Comparison of ENCODE assay signal across 8 cellular contexts in the genomic region with DNA sequence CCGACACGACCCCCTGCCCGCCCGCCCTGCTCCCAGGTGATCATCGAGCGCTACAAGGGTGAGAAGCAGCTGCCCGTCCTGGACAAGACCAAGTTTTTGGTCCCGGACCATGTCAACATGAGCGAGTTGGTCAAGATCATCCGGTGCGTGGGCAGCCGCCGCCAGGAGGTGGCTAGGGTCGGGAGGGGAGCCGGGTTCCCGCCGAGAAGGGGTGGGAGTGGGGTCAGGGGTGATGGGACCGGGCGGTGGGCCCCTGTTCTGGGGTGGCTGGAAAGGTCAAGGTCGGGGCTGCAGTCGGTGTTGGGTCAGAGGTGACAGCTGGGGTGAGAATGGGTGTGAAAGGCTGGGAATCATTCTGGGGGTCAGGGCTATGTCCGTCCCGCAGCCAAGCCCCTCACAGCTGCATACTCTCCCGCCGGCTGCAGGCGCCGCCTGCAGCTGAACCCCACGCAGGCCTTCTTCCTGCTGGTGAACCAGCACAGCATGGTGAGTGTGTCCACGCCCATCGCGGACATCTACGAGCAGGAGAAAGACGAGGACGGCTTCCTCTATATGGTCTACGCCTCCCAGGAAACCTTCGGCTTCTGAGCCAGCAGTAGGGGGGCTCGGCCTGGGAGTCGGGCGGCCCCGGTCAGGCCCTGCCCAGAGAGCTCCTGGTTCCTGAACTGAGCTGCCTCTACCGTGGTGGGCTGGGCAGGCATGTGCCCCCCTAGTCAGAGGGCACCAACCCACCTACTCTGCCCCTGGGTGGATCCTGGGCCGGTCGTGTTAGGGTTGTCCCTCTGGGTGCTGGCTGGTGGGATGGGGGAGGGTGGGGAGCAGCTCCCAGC. TPM values are rescaled to one million over a fixed set of nuclear protein-coding genes. Genes with fewer than 3 reads are reported as not detected.
DNase-seq lines count a peak whose midpoint lies in the region; ATAC-seq and TF ChIP-seq lines count a peak whose summit lies in the region.

No MANE protein-coding gene starts in this region.

- CTCF ChIA-PET in activated B cell treated with CpG ODN at 0.5 μM for 24 hours (lab: Charles Lee), result no interaction called here

- H3K4me1 Mint-ChIP-seq in CD14-positive monocyte (peaks cover 5% of the 10 kb centered on the region), activated B cell treated with CpG ODN at 0.5 μM for 24 hours (peaks cover 21% of the 10 kb centered on the region), osteocyte (ENCODE audit: unreplicated experiment) (peaks cover 13% of the 10 kb centered on the region)

- POLR2A ChIA-PET in activated B cell treated with CpG ODN at 0.5 μM for 24 hours (lab: Charles Lee), result interaction anchor here (1.1 to 1.4 kb wide), 2 partner anchors 11 to 447 kb away, joined by 3 to 5 read pairs; a partner anchor contains a TSS

- peaks cover 0 to 2% (median 0%) of the 10 kb centered on the region in 3 donors for H3K27me3 Mint-ChIP-seq in CD14-positive monocyte (ENCODE audit: low read depth in 3 of 3)
- H3K27me3 Mint-ChIP-seq in activated B cell treated with CpG ODN at 0.5 μM for 24 hours, result no peaks in the 10 kb centered on the region
- no peaks in the 10 kb centered on the region for H3K27me3 Mint-ChIP-seq in osteocyte (ENCODE audit: unreplicated experiment)

- DNase-seq in CD14-positive monocyte (ENCODE audit: low spot score), result no peak
- DNase-seq in activated B cell treated with CpG ODN at 0.5 μM for 24 hours, result no peak
- no peak for DNase-seq in fibroblast of pulmonary artery (ENCODE audit: low read depth)
- no peak for DNase-seq in osteocyte (ENCODE audit: extremely low spot score, unreplicated experiment)
- DNase-seq in NCI-H2107 treated with DMSO at 0.1 percent for 48 hours (lab: John Stamatoyannopoulos, UW; ENCODE audit: unreplicated experiment), result no peak
- no peak for DNase-seq in LoVo (ENCODE audit: low spot score)

- ATAC-seq in activated B cell treated with CpG ODN at 0.5 μM for 24 hours (ENCODE audit: low read depth) (no peak), HG02759 (IDR thresholded peaks at IDR 0.05; ENCODE audit: unreplicated experiment) (no peak), HG03025 (IDR thresholded peaks at IDR 0.05; ENCODE audit: low FRiP score, unreplicated experiment) (no peak)

- TF ChIP-seq CTCF in CD14-positive monocyte (IDR thresholded peaks at IDR 0.05) (no peak), activated B cell treated with CpG ODN at 0.5 μM for 24 hours (IDR thresholded peaks at IDR 0.05) (no peak), fibroblast of pulmonary artery (IDR thresholded peaks at IDR 0.05; ENCODE audit: low read length, missing control alignments) (no peak), osteocyte (IDR thresholded peaks at IDR 0.05) (no peak)

- H3K27ac Mint-ChIP-seq in CD14-positive monocyte (peak overlapping the region in 6 of 7 donors; percentile 30 to 90 (median 52)), activated B cell treated with CpG ODN at 0.5 μM for 24 hours (peak overlapping the region; percentile 53), osteocyte (ENCODE audit: unreplicated experiment) (peak overlapping the region; percentile 78)

- H3K9me3 Mint-ChIP-seq in CD14-positive monocyte, result peaks cover 0 to 1% (median 0%) of the 10 kb centered on the region in 7 donors
- no peaks in the 10 kb centered on the region for H3K9me3 Mint-ChIP-seq in activated B cell treated with CpG ODN at 0.5 μM for 24 hours
- H3K9me3 Mint-ChIP-seq in osteocyte (ENCODE audit: unreplicated experiment), result no peaks in the 10 kb centered on the region

- intact Hi-C loops in CD14-positive monocyte (cut with micrococcal nuclease), result loop anchor here (2.0 to 5.0 kb wide), 2 partner anchors 145 to 148 kb away; a partner anchor contains a TSS
- intact Hi-C loops in activated B cell treated with CpG ODN at 0.5 μM for 24 hours (cut with micrococcal nuclease), result loop anchor here (2.0 kb wide), 1 partner anchor 43 kb away; a partner anchor contains a TSS

- peak overlapping the region in 1 of 2 donors; percentile 60 for H3K4me3 Mint-ChIP-seq in CD14-positive monocyte
- H3K4me3 Mint-ChIP-seq in activated B cell treated with CpG ODN at 0.5 μM for 24 hours, result peak overlapping the region; percentile 73
- peak overlapping the region; percentile 71 for H3K4me3 Mint-ChIP-seq in osteocyte (ENCODE audit: unreplicated experiment)

- peak overlapping the region; percentile 78 for H3K4me3 ChIP-seq in fibroblast of pulmonary artery (replicated peaks; ENCODE audit: low read depth, low read length)

- H3K36me3 Mint-ChIP-seq in CD14-positive monocyte (peaks cover 3% of the 10 kb centered on the region in 2 donors), activated B cell treated with CpG ODN at 0.5 μM for 24 hours (ENCODE audit: low read depth) (peaks cover under 1% of the 10 kb centered on the region), osteocyte (ENCODE audit: unreplicated experiment) (peaks cover 2% of the 10 kb centered on the region)

RNA-seq across cellular contexts. Expression of a gene that starts 1.0 kb away (rescaled TPM):
- polyA plus RNA-seq in CD14-positive monocyte, result 1 to 10 TPM; 2.5 to 2.6 TPM
- total RNA-seq in activated B cell treated with CpG ODN at 0.5 μM for 24 hours (1.6 TPM in 2 replicates), osteocyte (60.5 and 67.2 TPM in 2 replicates)

RNA-seq across cellular contexts. Expression of a gene that starts 43.3 kb away (rescaled TPM):
- 100 to 1,000 TPM; 148 to 166 TPM for polyA plus RNA-seq in CD14-positive monocyte
- total RNA-seq in activated B cell treated with CpG ODN at 0.5 μM for 24 hours (62.7 and 65.9 TPM in 2 replicates), osteocyte (160 and 166 TPM in 2 replicates)

Comparison
In these comparisons a context has a peak if more than half of its experiments do, and no peak if none do; other contexts are left out.
1. RNA of a gene that starts 1.0 kb away (total RNA-seq): 60.5 to 67.2 TPM in osteocyte; 1.6 TPM in activated B cell treated with CpG ODN at 0.5 μM for 24 hours; every median in the first group is over 10 times any median in the second.
2. Peak in every context shown above with its lines, with median percentiles within 50 percentile points of each other: H3K27ac Mint-ChIP-seq.